ENCODE assay signal across 9 cellular contexts in genomic region chr17:77428020-77428781, GRCh38.
A peak's percentile ranks its signal among the peaks of the same experiment; 100 is the strongest.
DNase-seq lines count a peak whose midpoint lies in the region; ATAC-seq and TF ChIP-seq lines count a peak whose summit lies in the region.
"Had no signal": no experiment of that assay in that cellular context is flagged by ENCODE, and none has a peak within 500 bp of the region (broad histone marks: within the 10 kb centered on the region; RNA-seq: fewer than 3 reads in every experiment).

No MANE protein-coding gene starts in this region.

- DNase-seq in CD8-positive, alpha-beta T cell: peak in 1 of 7 experiments; percentile 18
- DNase-seq in colonic mucosa (no peak), osteocyte (ENCODE audit: extremely low spot score, unreplicated experiment) (no peak), lower leg skin (ENCODE audit: low spot score in 2 of 2) (no peak), DMS114 treated with DMSO at 0.1 percent for 48 hours (lab: John Stamatoyannopoulos, UW; ENCODE audit: unreplicated experiment) (no peak)
- no peak for DNase-seq in NK-92 treated with Interleukin-12 subunit alpha and Interleukin-12 subunit beta, amount 100 ng/mL, for 24 hours (lab: John Stamatoyannopoulos, UW)
- no peak for DNase-seq in activated T-cell treated with anti-CD3 and anti-CD28 coated beads, Interleukin-2, amount 50 U/mL, for 72 hours
- DNase-seq: H9 had no signal

- TF ChIP-seq POLR2A in lower leg skin (IDR thresholded peaks at IDR 0.05): no peak

- CTCF ChIA-PET in CD8-positive, alpha-beta T cell (lab: Charles Lee): interaction anchor here (1.0 to 13.5 kb wide), 20 partner anchors 7 to 129 kb away, joined by 3 to 175 read pairs (median 22); no protein-coding TSS in a partner anchor

- WGBS in lower leg skin, 2 donors: 64 to 74% methylated on average over 13 of the region's 13 CpGs

- H3K4me3 Mint-ChIP-seq in CD8-positive, alpha-beta T cell: no peak overlapping the region
- peak overlapping the region; percentile 8 for H3K4me3 Mint-ChIP-seq in osteocyte (ENCODE audit: unreplicated experiment)
- no peak overlapping the region for H3K4me3 Mint-ChIP-seq in activated T-cell treated with anti-CD3 and anti-CD28 coated beads, Interleukin-2, amount 50 U/mL, for 72 hours
- H3K4me3 Mint-ChIP-seq: H9 had no signal

- no peaks in the 10 kb centered on the region for H3K27me3 Mint-ChIP-seq in CD8-positive, alpha-beta T cell (ENCODE audit: low read depth)
- no peaks in the 10 kb centered on the region for H3K27me3 Mint-ChIP-seq in osteocyte (ENCODE audit: unreplicated experiment)
- H3K27me3 Mint-ChIP-seq in activated T-cell treated with anti-CD3 and anti-CD28 coated beads, Interleukin-2, amount 50 U/mL, for 72 hours (ENCODE audit: low read depth): no peaks in the 10 kb centered on the region

- no peaks in the 10 kb centered on the region for H3K9me2 ChIP-seq in OCI-LY1 (ENCODE audit: low read depth, low read length)

- peaks cover 83% of the 10 kb centered on the region for H3K4me1 ChIP-seq in CD8-positive, alpha-beta T cell (ENCODE audit: insufficient read depth, low read length)
- H3K4me1 ChIP-seq in OCI-LY1 (ENCODE audit: insufficient read depth, low read length, severe bottlenecking) (peaks cover 87% of the 10 kb centered on the region), colonic mucosa (peaks cover 30% of the 10 kb centered on the region)

- POLR2A ChIA-PET in CD8-positive, alpha-beta T cell (lab: Charles Lee): interaction anchor here (0.7 to 10.1 kb wide), 29 partner anchors 8 to 105 kb away, joined by 3 to 133 read pairs (median 6); no protein-coding TSS in a partner anchor

- peaks cover 20% of the 10 kb centered on the region for H3K36me3 Mint-ChIP-seq in CD8-positive, alpha-beta T cell
- H3K36me3 Mint-ChIP-seq in osteocyte (ENCODE audit: unreplicated experiment): no peaks in the 10 kb centered on the region
- no peaks in the 10 kb centered on the region for H3K36me3 Mint-ChIP-seq in activated T-cell treated with anti-CD3 and anti-CD28 coated beads, Interleukin-2, amount 50 U/mL, for 72 hours (ENCODE audit: insufficient read depth in 2 of 2)

- no peaks in the 10 kb centered on the region for H3K36me3 ChIP-seq in CD8-positive, alpha-beta T cell (ENCODE audit: insufficient read depth, low read length)
- H3K36me3 ChIP-seq in OCI-LY1 (ENCODE audit: insufficient read depth, low read length) (peaks cover 8% of the 10 kb centered on the region; the same call in 1 of the 2 replicates), colonic mucosa (no peaks in the 10 kb centered on the region)

- TF ChIP-seq CTCF in CD8-positive, alpha-beta T cell (IDR thresholded peaks at IDR 0.05): no peak
- TF ChIP-seq CTCF in OCI-LY1 (IDR thresholded peaks at IDR 0.05; ENCODE audit: low read length): no peak
- TF ChIP-seq CTCF in colonic mucosa (IDR thresholded peaks at IDR 0.05): no peak
- no peak for TF ChIP-seq CTCF in osteocyte (IDR thresholded peaks at IDR 0.05)
- no peak for TF ChIP-seq CTCF in lower leg skin (IDR thresholded peaks at IDR 0.05)

- H3K27me3 ChIP-seq in CD8-positive, alpha-beta T cell (ENCODE audit: insufficient read depth, low read length): no peaks in the 10 kb centered on the region
- H3K27me3 ChIP-seq in OCI-LY1 (ENCODE audit: insufficient read depth, low read length) (no peaks in the 10 kb centered on the region), colonic mucosa (no peaks in the 10 kb centered on the region)

- no peak overlapping the region for H3K4me3 ChIP-seq in CD8-positive, alpha-beta T cell (ENCODE audit: low read depth, low read length)
- H3K4me3 ChIP-seq in OCI-LY1 (ENCODE audit: low read depth, low read length, poor library complexity, severe bottlenecking): peak overlapping the region; percentile 26
- H3K4me3 ChIP-seq in colonic mucosa: no peak overlapping the region
- no peak overlapping the region for H3K4me3 ChIP-seq in lower leg skin (ENCODE audit: low read depth, poor library complexity, severe bottlenecking)

- H3K27ac ChIP-seq in CD8-positive, alpha-beta T cell (ENCODE audit: low read depth, low read length): no peak overlapping the region
- H3K27ac ChIP-seq in OCI-LY1 (ENCODE audit: low read depth, low read length, poor library complexity, severe bottlenecking): peak overlapping the region; percentile 99
- peak overlapping the region; percentile 56 for H3K27ac ChIP-seq in colonic mucosa

- intact Hi-C loops in CD8-positive, alpha-beta T cell (cut with DNase I, micrococcal nuclease): no loop called here
- intact Hi-C loops in colonic mucosa (cut with DNase I) (loop anchor here (5.0 kb wide), 1 partner anchor 96 kb away; no protein-coding TSS in a partner anchor), lower leg skin (cut with DNase I; ENCODE audit: low total_unique reads) (no loop called here)

- no peaks in the 10 kb centered on the region for H3F3A ChIP-seq in OCI-LY1 (ENCODE audit: insufficient read depth, low read length)

- no peaks in the 10 kb centered on the region for H3K79me2 ChIP-seq in OCI-LY1 (ENCODE audit: insufficient read depth, low read length)

- H3K9me3 ChIP-seq in CD8-positive, alpha-beta T cell (ENCODE audit: low read length): no peaks in the 10 kb centered on the region
- H3K9me3 ChIP-seq in OCI-LY1 (ENCODE audit: low read length): no peaks in the 10 kb centered on the region
- no peaks in the 10 kb centered on the region for H3K9me3 ChIP-seq in colonic mucosa

- no peaks in the 10 kb centered on the region for H4K20me1 ChIP-seq in OCI-LY1 (ENCODE audit: insufficient read depth, low read length)

- H3K9me3 Mint-ChIP-seq in CD8-positive, alpha-beta T cell: no peaks in the 10 kb centered on the region
- no peaks in the 10 kb centered on the region for H3K9me3 Mint-ChIP-seq in osteocyte (ENCODE audit: unreplicated experiment)
- no peaks in the 10 kb centered on the region for H3K9me3 Mint-ChIP-seq in activated T-cell treated with anti-CD3 and anti-CD28 coated beads, Interleukin-2, amount 50 U/mL, for 72 hours
- H3K9me3 Mint-ChIP-seq: H9 had no signal

- ATAC-seq in CD8-positive, alpha-beta T cell: no peak
- ATAC-seq in activated T-cell treated with anti-CD3 and anti-CD28 coated beads, Interleukin-2, amount 50 U/mL, for 72 hours (replicated peaks in 1 of 2): no peak

- no peak overlapping the region for H2AFZ ChIP-seq in OCI-LY1 (ENCODE audit: low read length)

- H3K4me1 Mint-ChIP-seq in CD8-positive, alpha-beta T cell (ENCODE audit: low read depth): peaks cover 83% of the 10 kb centered on the region
- H3K4me1 Mint-ChIP-seq in osteocyte (ENCODE audit: unreplicated experiment): peaks cover 95% of the 10 kb centered on the region
- peaks cover 83% of the 10 kb centered on the region for H3K4me1 Mint-ChIP-seq in activated T-cell treated with anti-CD3 and anti-CD28 coated beads, Interleukin-2, amount 50 U/mL, for 72 hours (ENCODE audit: low read depth)

- peak overlapping the region; percentile 54 for H3K4me2 ChIP-seq in OCI-LY1 (ENCODE audit: low read length)

- peak overlapping the region; percentile 56; the same call in 1 of the 2 replicates for H3K9ac ChIP-seq in OCI-LY1 (ENCODE audit: low read length)
- H3K9ac ChIP-seq in colonic mucosa (ENCODE audit: low read depth in 2 of 2, low read length in 2 of 2): peak overlapping the region; percentile 16 to 51

- peak overlapping the region; percentile 89 for H3K27ac Mint-ChIP-seq in CD8-positive, alpha-beta T cell
- H3K27ac Mint-ChIP-seq in osteocyte (ENCODE audit: unreplicated experiment): peak overlapping the region; percentile 94
- no peak overlapping the region for H3K27ac Mint-ChIP-seq in activated T-cell treated with anti-CD3 and anti-CD28 coated beads, Interleukin-2, amount 50 U/mL, for 72 hours
